ENCODE assay signal across 8 cellular contexts in genomic region chr1:47569681-47570470, GRCh38.
A peak's percentile ranks its signal among the peaks of the same experiment; 100 is the strongest.
DNase-seq lines count a peak whose midpoint lies in the region; ATAC-seq lines count a peak whose summit lies in the region.

No MANE protein-coding gene starts in this region.

- ATAC-seq in HG03378 (IDR thresholded peaks at IDR 0.05; ENCODE audit: unreplicated experiment), result no peak
- no peak for ATAC-seq in HG03469 (IDR thresholded peaks at IDR 0.05; ENCODE audit: unreplicated experiment)
- no peak for ATAC-seq in GM18519 (IDR thresholded peaks at IDR 0.05; ENCODE audit: low FRiP score, unreplicated experiment)

- DNase-seq in GM03348 (ENCODE audit: low spot score) (peak; percentile 86), RPMI7951 (ENCODE audit: low read depth) (peak; percentile 87), fibroblast of the conjunctiva (ENCODE audit: low read depth) (peak; percentile 67), renal cortical epithelial cell (ENCODE audit: low read depth) (peak; percentile 91), NOMO-1 treated with DMSO at 0.1 percent for 48 hours (lab: John Stamatoyannopoulos, UW; ENCODE audit: unreplicated experiment) (no peak)
